Comparison of ENCODE assay signal across 21 cellular contexts in genomic region chr3:111725706-111726105, GRCh38.
"Had no signal": no experiment of that assay in that cellular context is flagged by ENCODE, and none has a peak within 500 bp of the region (broad histone marks: within the 10 kb centered on the region; RNA-seq: fewer than 3 reads in every experiment).

No MANE protein-coding gene starts in this region.

- H3K4me2 ChIP-seq: neural progenitor cell, smooth muscle cell had no signal

- H3K9me3 ChIP-seq: gastrocnemius medialis, heart right ventricle, left ventricle myocardium inferior, lower lobe of right lung, ovary had no signal

- DNase-seq: cortex of kidney; effector memory CD4-positive, alpha-beta T cell; gastrocnemius medialis; heart right ventricle; hypothalamus; islet precursor cell; left cardiac atrium; left ventricle myocardium inferior; lower lobe of right lung; mesenchymal stem cell; midbrain; nucleus accumbens; ovary; right cardiac atrium; stimulated activated CD4-positive, alpha-beta T cell treated with anti-CD3 and anti-CD28 coated beads, Interleukin-2, amount 100 ng/mL, for 48 hours; stimulated activated naive CD4-positive, alpha-beta T cell treated with Interleukin-2 at 50 U/mL for 16 hours; trophoblast cell had no signal

- H2AFZ ChIP-seq: neural progenitor cell had no signal

- H3K9ac ChIP-seq: neural progenitor cell had no signal

- ATAC-seq: esophagus mucosa; gastrocnemius medialis; heart right ventricle; left cardiac atrium; lower lobe of right lung; natural killer cell treated with Interleukin-12 subunit alpha and Interleukin-12 subunit beta and Interleukin-15 and Interleukin-18, amount 100 ng/mL, for 72 hours; right cardiac atrium had no signal

- H3K4me1 ChIP-seq: gastrocnemius medialis, lower lobe of right lung, neural progenitor cell had no signal

- H3K27ac ChIP-seq: gastrocnemius medialis, heart right ventricle, left ventricle myocardium inferior, lower lobe of right lung, neural progenitor cell, ovary had no signal

- H3K36me3 ChIP-seq: gastrocnemius medialis, heart right ventricle, left ventricle myocardium inferior, lower lobe of right lung, neural progenitor cell, ovary had no signal

- H3K27me3 ChIP-seq: gastrocnemius medialis, heart right ventricle, neural progenitor cell, ovary had no signal

- H3K4me3 ChIP-seq: gastrocnemius medialis, heart right ventricle, left ventricle myocardium inferior, lower lobe of right lung, neural progenitor cell, ovary, smooth muscle cell had no signal
